2 cellular contexts compared by ENCODE assay signal in genomic region chr13:93625536-93625935, GRCh38.
TF ChIP-seq lines count a peak whose summit lies in the region.

No MANE protein-coding gene starts in this region.

TF ChIP-seq in IMR-90, 13 proteins besides CTCF, POLR2A, EP300 and RAD21 (continued from another document):
- no peak for TF ChIP-seq MAFK (IDR thresholded peaks at IDR 0.05; ENCODE audit: low read depth, low read length)
- TF ChIP-seq FOS (IDR thresholded peaks at IDR 0.05; ENCODE audit: low read depth, low read length): no peak
- no peak for TF ChIP-seq NFE2L2 (IDR thresholded peaks at IDR 0.05; ENCODE audit: low read depth, low read length)
- TF ChIP-seq RCOR1 (IDR thresholded peaks at IDR 0.05; ENCODE audit: insufficient replicate concordance, low read length): no peak
- no peak for TF ChIP-seq CEBPB (IDR thresholded peaks at IDR 0.05; ENCODE audit: low read depth, low read length)
- TF ChIP-seq CHD1 (IDR thresholded peaks at IDR 0.05; ENCODE audit: low read depth, low read length): no peak
- TF ChIP-seq, protein P1, sequence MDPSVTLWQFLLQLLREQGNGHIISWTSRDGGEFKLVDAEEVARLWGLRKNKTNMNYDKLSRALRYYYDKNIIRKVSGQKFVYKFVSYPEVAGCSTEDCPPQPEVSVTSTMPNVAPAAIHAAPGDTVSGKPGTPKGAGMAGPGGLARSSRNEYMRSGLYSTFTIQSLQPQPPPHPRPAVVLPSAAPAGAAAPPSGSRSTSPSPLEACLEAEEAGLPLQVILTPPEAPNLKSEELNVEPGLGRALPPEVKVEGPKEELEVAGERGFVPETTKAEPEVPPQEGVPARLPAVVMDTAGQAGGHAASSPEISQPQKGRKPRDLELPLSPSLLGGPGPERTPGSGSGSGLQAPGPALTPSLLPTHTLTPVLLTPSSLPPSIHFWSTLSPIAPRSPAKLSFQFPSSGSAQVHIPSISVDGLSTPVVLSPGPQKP (IDR thresholded peaks at IDR 0.05; ENCODE audit: borderline replicate concordance, low read depth, low read length): no peak
- no peak for TF ChIP-seq USF2 (IDR thresholded peaks at IDR 0.05; ENCODE audit: low read depth, low read length)
- TF ChIP-seq BHLHE40 (IDR thresholded peaks at IDR 0.05; ENCODE audit: low read depth, low read length): no peak

TF ChIP-seq in WTC11, 78 proteins besides CTCF, POLR2A, EP300 and RAD21 (continued from another document):
- TF ChIP-seq, protein P2, sequence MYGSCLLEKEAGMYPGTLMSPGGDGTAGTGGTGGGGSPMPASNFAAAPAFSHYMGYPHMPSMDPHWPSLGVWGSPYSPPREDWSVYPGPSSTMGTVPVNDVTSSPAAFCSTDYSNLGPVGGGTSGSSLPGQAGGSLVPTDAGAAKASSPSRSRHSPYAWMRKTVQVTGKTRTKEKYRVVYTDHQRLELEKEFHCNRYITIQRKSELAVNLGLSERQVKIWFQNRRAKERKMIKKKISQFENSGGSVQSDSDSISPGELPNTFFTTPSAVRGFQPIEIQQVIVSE (CRISPR knock-in tag; IDR thresholded peaks at IDR 0.05; ENCODE audit: borderline replicate concordance): no peak
- TF ChIP-seq PRRX2 (CRISPR knock-in tag; IDR thresholded peaks at IDR 0.05) (no peak), PRDM15 (CRISPR knock-in tag; IDR thresholded peaks at IDR 0.05) (no peak), RORB (CRISPR knock-in tag; IDR thresholded peaks at IDR 0.05) (no peak), ZNF232 (CRISPR knock-in tag; IDR thresholded peaks at IDR 0.05) (no peak), ZNF416 (CRISPR knock-in tag; IDR thresholded peaks at IDR 0.05) (no peak), USF1 (CRISPR knock-in tag; IDR thresholded peaks at IDR 0.05) (no peak), ESRRA (CRISPR knock-in tag; IDR thresholded peaks at IDR 0.05; ENCODE audit: borderline replicate concordance) (no peak), CREB1 (CRISPR knock-in tag; IDR thresholded peaks at IDR 0.05) (no peak), FOXJ3 (CRISPR knock-in tag; IDR thresholded peaks at IDR 0.05; ENCODE audit: borderline replicate concordance) (no peak), STAT6 (CRISPR knock-in tag; conservative IDR thresholded peaks at IDR 0.05; ENCODE audit: low read depth) (no peak), ZNF317 (CRISPR knock-in tag; IDR thresholded peaks at IDR 0.05; ENCODE audit: borderline replicate concordance, low read depth) (no peak), AR (CRISPR knock-in tag; IDR thresholded peaks at IDR 0.05) (no peak), IRF1 (CRISPR knock-in tag; IDR thresholded peaks at IDR 0.05) (no peak), ZBTB43 (CRISPR knock-in tag; IDR thresholded peaks at IDR 0.05) (no peak)
- TF ChIP-seq, protein P3, sequence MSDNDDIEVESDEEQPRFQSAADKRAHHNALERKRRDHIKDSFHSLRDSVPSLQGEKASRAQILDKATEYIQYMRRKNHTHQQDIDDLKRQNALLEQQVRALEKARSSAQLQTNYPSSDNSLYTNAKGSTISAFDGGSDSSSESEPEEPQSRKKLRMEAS (CRISPR knock-in tag; IDR thresholded peaks at IDR 0.05): no peak
